18 cellular contexts compared by ENCODE assay signal in genomic region chr6:39366875-39367618, GRCh38. TPM values are rescaled to one million over a fixed set of nuclear protein-coding genes. Genes with fewer than 3 reads are reported as not detected.
DNase-seq lines count a peak whose midpoint lies in the region; ATAC-seq, FAIRE-seq and TF ChIP-seq lines count a peak whose summit lies in the region.
"Had no signal": no experiment of that assay in that cellular context is flagged by ENCODE, and none has a peak within 500 bp of the region (broad histone marks: within the 10 kb centered on the region; RNA-seq: fewer than 3 reads in every experiment).

No MANE protein-coding gene starts in this region.

- no peak overlapping the region for H3K4me3 ChIP-seq in choroid plexus epithelial cell (ENCODE audit: low read depth, low read length)

- no peak for TF ChIP-seq CTCF in choroid plexus epithelial cell (conservative IDR thresholded peaks at IDR 0.05; ENCODE audit: low read depth, low read length)

- ATAC-seq in HG02642 (IDR thresholded peaks at IDR 0.05; ENCODE audit: poor library complexity, unreplicated experiment): no peak
- ATAC-seq: activated CD8-positive, alpha-beta T cell treated with anti-CD3 and anti-CD28 coated beads for 36 hours; naive thymus-derived CD4-positive, alpha-beta T cell had no signal

- no peak for TF ChIP-seq POLR2A in GM12892 (IDR thresholded peaks at IDR 0.05; ENCODE audit: low read depth, low read length)

- peak; percentile 19 for DNase-seq in NCI-H146 (lab: John Stamatoyannopoulos, UW)
- DNase-seq in NCI-H146 treated with DMSO at 0.1 percent for 48 hours (lab: John Stamatoyannopoulos, UW; ENCODE audit: unreplicated experiment): no peak
- DNase-seq in NCI-H69 (lab: John Stamatoyannopoulos, UW): peak; percentile 23
- DNase-seq in choroid plexus epithelial cell (ENCODE audit: low read depth): peak; percentile 41
- DNase-seq in pons (ENCODE audit: low spot score): peak; percentile 79
- no peak for DNase-seq in NCI-H524 treated with DMSO at 0.1 percent for 48 hours (lab: John Stamatoyannopoulos, UW)
- DNase-seq in GM12892 (ENCODE audit: insufficient read length): no peak
- DNase-seq: activated CD8-positive, alpha-beta T cell treated with anti-CD3 and anti-CD28 coated beads for 36 hours; activated naive CD8-positive, alpha-beta T cell treated with anti-CD3 and anti-CD28 coated beads, Interleukin-2, amount 10 ng/mL, durations not matched to agents 7 days and 5 days; CD4-positive, alpha-beta T cell; Karpas-422; naive thymus-derived CD4-positive, alpha-beta T cell; NCI-H187 treated with DMSO at 0.1 percent for 48 hours; stimulated activated CD4-positive, alpha-beta T cell treated with anti-CD3 and anti-CD28 coated beads, Interleukin-15, amount 100 ng/mL, for 24 hours had no signal

- FAIRE-seq in GM12892 (lab: Jason Lieb, UNC): no peak
- FAIRE-seq: endometrium, G401.6 had no signal

RNA-seq across cellular contexts. Expression of gene KCNK16, which starts 44.5 kb away (rescaled TPM):
- not detected for polyA plus RNA-seq in GM12892 (2012; ENCODE audit: missing spikeins)
- polyA plus RNA-seq: liver; naive thymus-derived CD4-positive, alpha-beta T cell had no signal

RNA-seq across cellular contexts. Expression of gene KCNK17, which starts 52.8 kb away (rescaled TPM):
- polyA plus RNA-seq in GM12892 (2012; ENCODE audit: missing spikeins): not detected
- polyA plus RNA-seq: naive thymus-derived CD4-positive, alpha-beta T cell had no signal

Comparison
In these comparisons a context has a peak if more than half of its experiments do, and no peak if none do; other contexts are left out.
1. DNase-seq: peak in NCI-H146 (single experiment), NCI-H69 (single experiment), choroid plexus epithelial cell (single experiment) and pons (single experiment); none in NCI-H146 treated with DMSO at 0.1 percent for 48 hours (single experiment), NCI-H524 treated with DMSO at 0.1 percent for 48 hours (single experiment) and GM12892 (single experiment).